14 cellular contexts compared by ENCODE assay signal in genomic region chr12:2180737-2181082, GRCh38.
DNase-seq lines count a peak whose midpoint lies in the region; ATAC-seq and TF ChIP-seq lines count a peak whose summit lies in the region.
"Had no signal": no experiment of that assay in that cellular context is flagged by ENCODE, and none has a peak within 500 bp of the region (broad histone marks: within the 10 kb centered on the region; RNA-seq: fewer than 3 reads in every experiment).

No MANE protein-coding gene starts in this region.

- H3K36me3 Mint-ChIP-seq in chondrocyte (ENCODE audit: low read depth), result peaks cover 6% of the 10 kb centered on the region
- H3K36me3 Mint-ChIP-seq: activated naive CD4-positive, alpha-beta T cell treated with anti-CD3 and anti-CD28 coated beads, Interleukin-2, amount 50 U/mL, for 24 hours had no signal

- H3F3A ChIP-seq in GM23248 (ENCODE audit: insufficient read depth) (peaks cover 37% of the 10 kb centered on the region), smooth muscle cell (ENCODE audit: low read depth) (peaks cover 3% of the 10 kb centered on the region)

- DNase-seq in GM23248, result no peak
- no peak for DNase-seq in chondrocyte (ENCODE audit: low spot score)
- peak in 1 of 3 donors; percentile 78 for DNase-seq in right cardiac atrium
- no peak for DNase-seq in smooth muscle cell (lab: John Stamatoyannopoulos, UW; ENCODE audit: unreplicated experiment)
- no peak for DNase-seq in NCI-H446 treated with DMSO at 0.1 percent for 48 hours (lab: John Stamatoyannopoulos, UW)
- no peak for DNase-seq in SHP77 (lab: John Stamatoyannopoulos, UW)
- DNase-seq in DMS 273 (lab: John Stamatoyannopoulos, UW; ENCODE audit: unreplicated experiment), result no peak
- DNase-seq in C1 segment of cervical spinal cord (lab: John Stamatoyannopoulos, UW), result no peak
- DNase-seq: activated CD4-positive, alpha-beta T cell treated with anti-CD3 and anti-CD28 coated beads, Interleukin-2, amount 50 U/mL, for 4 hours; activated T-cell treated with anti-CD3 and anti-CD28 coated beads, Interleukin-2, amount 50 U/mL, for 24 hours; Karpas-422; NCI-H1417; NCI-H774 had no signal

- no peaks in the 10 kb centered on the region for H3K9me3 ChIP-seq in GM23248 (ENCODE audit: low read depth)
- H3K9me3 ChIP-seq in right cardiac atrium (ENCODE audit: control insufficient read depth, low read length), result no peaks in the 10 kb centered on the region
- no peaks in the 10 kb centered on the region for H3K9me3 ChIP-seq in smooth muscle cell (replicated peaks; ENCODE audit: low read depth)

- peak; percentile 59 to 73 for ATAC-seq in right cardiac atrium

- H3K4me3 ChIP-seq in GM23248 (no peak overlapping the region), right cardiac atrium (ENCODE audit: low read length) (no peak overlapping the region), smooth muscle cell (no peak overlapping the region)

- TF ChIP-seq CTCF in chondrocyte (IDR thresholded peaks at IDR 0.05), result no peak
- TF ChIP-seq CTCF in smooth muscle cell (IDR thresholded peaks at IDR 0.05; ENCODE audit: borderline replicate concordance, insufficient read depth, poor library complexity, severe bottlenecking), result no peak

- H3K27ac ChIP-seq in GM23248 (peak overlapping the region; percentile 66), right cardiac atrium (ENCODE audit: low read length) (peak overlapping the region; percentile 66), smooth muscle cell (ENCODE audit: low read depth) (peak overlapping the region; percentile 74)

- no peaks in the 10 kb centered on the region for H3K9me3 Mint-ChIP-seq in chondrocyte (ENCODE audit: low read depth)
- H3K9me3 Mint-ChIP-seq: activated naive CD4-positive, alpha-beta T cell treated with anti-CD3 and anti-CD28 coated beads, Interleukin-2, amount 50 U/mL, for 24 hours; activated T-cell treated with anti-CD3 and anti-CD28 coated beads, Interleukin-2, amount 50 U/mL, for 24 hours had no signal

- no peaks in the 10 kb centered on the region for H3K27me3 Mint-ChIP-seq in chondrocyte (ENCODE audit: low read depth)

- H3K27ac Mint-ChIP-seq in chondrocyte (ENCODE audit: unreplicated experiment), result peak overlapping the region; percentile 88
- H3K27ac Mint-ChIP-seq: activated naive CD4-positive, alpha-beta T cell treated with anti-CD3 and anti-CD28 coated beads, Interleukin-2, amount 50 U/mL, for 24 hours; activated T-cell treated with anti-CD3 and anti-CD28 coated beads, Interleukin-2, amount 50 U/mL, for 24 hours had no signal

- peaks cover 48% of the 10 kb centered on the region for H3K4me1 Mint-ChIP-seq in chondrocyte (ENCODE audit: low read depth)

- no peaks in the 10 kb centered on the region for H3K36me3 ChIP-seq in GM23248 (ENCODE audit: low read depth)
- H3K36me3 ChIP-seq in smooth muscle cell (ENCODE audit: low read depth), result no peaks in the 10 kb centered on the region

- peak overlapping the region; percentile 51; the same call in 1 of the 2 replicates for H3K9ac ChIP-seq in GM23248
- H3K9ac ChIP-seq in smooth muscle cell (ENCODE audit: low read depth), result no peak overlapping the region

- H2AFZ ChIP-seq in GM23248 (no peak overlapping the region), smooth muscle cell (ENCODE audit: low read depth) (no peak overlapping the region)

- no peaks in the 10 kb centered on the region for H3K9me2 ChIP-seq in GM23248 (ENCODE audit: insufficient read depth)

- H4K20me1 ChIP-seq in GM23248 (ENCODE audit: insufficient read depth) (no peaks in the 10 kb centered on the region), smooth muscle cell (ENCODE audit: low read depth) (no peaks in the 10 kb centered on the region)

- WGBS in GM23248 (ENCODE audit: low coverage in 1 of 2, low lambda C conversion rate in 2 of 2, missing lambda C conversion rate in 2 of 2), 2 experiments, result 56 to 72% methylated on average over 3 of the region's 3 CpGs
- 44% methylated on average over 3 of the region's 3 CpGs for WGBS in right cardiac atrium
- WGBS in smooth muscle cell (ENCODE audit: low lambda C conversion rate), result 88% methylated on average over 3 of the region's 3 CpGs

- intact Hi-C loops in right cardiac atrium (cut with DNase I), result no loop called here

- H3K27me3 ChIP-seq in GM23248 (replicated peaks; ENCODE audit: insufficient read depth), result no peaks in the 10 kb centered on the region
- no peaks in the 10 kb centered on the region for H3K27me3 ChIP-seq in right cardiac atrium (ENCODE audit: control insufficient read depth, insufficient read depth)
- no peaks in the 10 kb centered on the region for H3K27me3 ChIP-seq in smooth muscle cell (ENCODE audit: low read depth)

- H3K79me2 ChIP-seq in GM23248 (ENCODE audit: insufficient read depth), result peaks cover 38% of the 10 kb centered on the region
- no peaks in the 10 kb centered on the region for H3K79me2 ChIP-seq in smooth muscle cell (ENCODE audit: low read depth)

- H3K4me2 ChIP-seq in GM23248 (ENCODE audit: unreplicated experiment), result peak overlapping the region; percentile 10
- peak overlapping the region; percentile 78 for H3K4me2 ChIP-seq in smooth muscle cell

- peaks cover 49% of the 10 kb centered on the region for H3K4me1 ChIP-seq in GM23248 (ENCODE audit: insufficient read depth)
- peaks cover 11% of the 10 kb centered on the region for H3K4me1 ChIP-seq in right cardiac atrium (ENCODE audit: control insufficient read depth, insufficient read depth, low read length)
- peaks cover 13% of the 10 kb centered on the region for H3K4me1 ChIP-seq in smooth muscle cell (ENCODE audit: low read depth)

- in situ Hi-C loops in GM23248 (cut with MboI), result no loop called here

- H3K4me3 Mint-ChIP-seq in chondrocyte (ENCODE audit: unreplicated experiment), result no peak overlapping the region
- H3K4me3 Mint-ChIP-seq: activated naive CD4-positive, alpha-beta T cell treated with anti-CD3 and anti-CD28 coated beads, Interleukin-2, amount 50 U/mL, for 24 hours; activated T-cell treated with anti-CD3 and anti-CD28 coated beads, Interleukin-2, amount 50 U/mL, for 24 hours had no signal
